Comparison of ENCODE assay signal across 13 cellular contexts in genomic region chr2:157789933-157790511, GRCh38.
DNase-seq lines count a peak whose midpoint lies in the region; ATAC-seq, FAIRE-seq and TF ChIP-seq lines count a peak whose summit lies in the region.
"Had no signal": no experiment of that assay in that cellular context is flagged by ENCODE, and none has a peak within 500 bp of the region (broad histone marks: within the 10 kb centered on the region; RNA-seq: fewer than 3 reads in every experiment).

No MANE protein-coding gene starts in this region.

- no TSS peak for BruUV-seq in GM12878 (replicated peaks; lab: Mats Ljungman, UMichigan)

- peak overlapping the region; percentile 13 for H3K27ac Mint-ChIP-seq in T-helper 1 cell treated with Interleukin-12 subunit alpha and Interleukin-12 subunit beta and Interleukin-4 antibody, amounts not matched to agents 30 μg/mL and 1 μg/mL, for 36 hours

- H3K4me1 ChIP-seq in GM12878 (ENCODE audit: control insufficient read depth, insufficient read depth, low read length) (no peaks in the 10 kb centered on the region), lung (ENCODE audit: control insufficient read depth in 2 of 2, insufficient read depth in 2 of 2, low read length in 2 of 2) (peaks cover 12 to 48% of the 10 kb centered on the region in 2 donors), subcutaneous abdominal adipose tissue (ENCODE audit: control insufficient read depth in 5 of 5, insufficient read depth in 5 of 5, low read length in 5 of 5) (peaks cover 4 to 30% (median 20%) of the 10 kb centered on the region in 5 donors), SK-N-SH (ENCODE audit: control insufficient read depth in 1 of 2, insufficient read depth in 2 of 2, low read depth in 1 of 2, low read length in 1 of 2) (peaks cover 12 to 13% of the 10 kb centered on the region in 2 experiments; a peak in 3 of 4 replicates)

- DNase-seq in T-helper 1 cell, result no peak
- DNase-seq in GM12878 (ENCODE audit: low read depth, low spot score), result no peak
- peak; percentile 29 for DNase-seq in lung (ENCODE audit: low spot score)
- DNase-seq in activated CD4-positive, CD25-positive, alpha-beta regulatory T cell (lab: John Stamatoyannopoulos, UW), result no peak
- no peak for DNase-seq in SK-N-SH
- DNase-seq: ACHN, cortex of kidney, GM23248, SIG-M5 had no signal

- no peaks in the 10 kb centered on the region; a peak in 1 of 4 replicates for H3K27me3 ChIP-seq in GM12878 (replicated peaks in 1 of 2; ENCODE audit: control insufficient read depth in 2 of 2, insufficient read depth in 2 of 2, low read length in 1 of 2)
- no peaks in the 10 kb centered on the region for H3K27me3 ChIP-seq in lung (ENCODE audit: control insufficient read depth, insufficient read depth)
- no peaks in the 10 kb centered on the region for H3K27me3 ChIP-seq in subcutaneous abdominal adipose tissue (ENCODE audit: control insufficient read depth in 5 of 5, insufficient read depth in 4 of 5, low read length in 5 of 5)
- no peaks in the 10 kb centered on the region for H3K27me3 ChIP-seq in SK-N-SH (ENCODE audit: insufficient read depth)

- RAD21 ChIA-PET in GM12878 (lab: Charles Lee; ENCODE audit: unreplicated experiment), result interaction anchor here (0.7 kb wide), 1 partner anchor 490 kb away, joined by 3 read pairs; no protein-coding TSS in a partner anchor

- H3K9me3 ChIP-seq in GM12878 (replicated peaks; ENCODE audit: control insufficient read depth, insufficient read depth, low read length) (no peaks in the 10 kb centered on the region), lung (ENCODE audit: control insufficient read depth in 2 of 2, insufficient read depth in 1 of 2, low read length in 1 of 2) (peaks cover 0 to 1% of the 10 kb centered on the region in 2 donors), subcutaneous abdominal adipose tissue (ENCODE audit: control insufficient read depth in 5 of 5, low read length in 5 of 5) (no peaks in the 10 kb centered on the region), SK-N-SH (no peaks in the 10 kb centered on the region)

- H3K4me2 ChIP-seq in GM12878 (ENCODE audit: control insufficient read depth, insufficient read depth), result no peak overlapping the region
- H3K4me2 ChIP-seq in SK-N-SH, result no peak overlapping the region
- H3K4me2 ChIP-seq: KMS-11 had no signal

- H3F3A ChIP-seq in SK-N-SH (replicated peaks; ENCODE audit: insufficient read depth), result peaks cover 9% of the 10 kb centered on the region

- H3K9me3 Mint-ChIP-seq in T-helper 1 cell treated with Interleukin-12 subunit alpha and Interleukin-12 subunit beta and Interleukin-4 antibody, amounts not matched to agents 30 μg/mL and 1 μg/mL, for 36 hours, result no peaks in the 10 kb centered on the region

- H3K36me3 Mint-ChIP-seq in T-helper 1 cell treated with Interleukin-12 subunit alpha and Interleukin-12 subunit beta and Interleukin-4 antibody, amounts not matched to agents 30 μg/mL and 1 μg/mL, for 36 hours (ENCODE audit: low read depth), result peaks cover 10% of the 10 kb centered on the region

- TF ChIP-seq EP300 in GM12878 (IDR thresholded peaks at IDR 0.05; ENCODE audit: borderline replicate concordance in 1 of 2, control insufficient read depth in 1 of 2, low read depth in 2 of 2, low read length in 2 of 2) (no peak), SK-N-SH (IDR thresholded peaks at IDR 0.05; ENCODE audit: borderline replicate concordance in 1 of 2, low read depth in 1 of 2, low read length in 1 of 2) (no peak)

- intact Hi-C loops in GM12878 (cut with micrococcal nuclease; ENCODE audit: unreplicated experiment), result no loop called here

- H2AFZ ChIP-seq in GM12878 (ENCODE audit: control insufficient read depth, low read depth, low read length) (no peak overlapping the region), SK-N-SH (ENCODE audit: low read depth) (no peak overlapping the region)
- H2AFZ ChIP-seq: GM23248 had no signal

- no peaks in the 10 kb centered on the region for H3K79me2 ChIP-seq in GM12878 (ENCODE audit: control insufficient read depth, insufficient read depth, low read length)
- H3K79me2 ChIP-seq in SK-N-SH (ENCODE audit: insufficient read depth), result peaks cover 6% of the 10 kb centered on the region; the same call in 1 of the 2 replicates

- TF ChIP-seq RAD21 in GM12878 (IDR thresholded peaks at IDR 0.05; ENCODE audit: insufficient read depth, low read depth, low read length) (no peak), SK-N-SH (IDR thresholded peaks at IDR 0.05; ENCODE audit: low read length) (no peak)

- no peak overlapping the region for H3K4me3 Mint-ChIP-seq in T-helper 1 cell treated with Interleukin-12 subunit alpha and Interleukin-12 subunit beta and Interleukin-4 antibody, amounts not matched to agents 30 μg/mL and 1 μg/mL, for 36 hours

- 26% methylated on average over 4 of the region's 4 CpGs for WGBS in GM12878 (ENCODE audit: insufficient coverage, insufficient replicate concordance, low lambda C conversion rate, missing lambda C conversion rate)
- 74 to 75% methylated on average over 4 of the region's 4 CpGs for WGBS in lung, 2 donors
- 79% methylated on average over 2 of the region's 4 CpGs for WGBS in SK-N-SH (ENCODE audit: low lambda C conversion rate)

- in situ Hi-C loops in GM12878 (cut with MboI), result no loop called here

- H3K27me3 Mint-ChIP-seq in T-helper 1 cell treated with Interleukin-12 subunit alpha and Interleukin-12 subunit beta and Interleukin-4 antibody, amounts not matched to agents 30 μg/mL and 1 μg/mL, for 36 hours (ENCODE audit: low read depth), result no peaks in the 10 kb centered on the region

- H3K4me3 ChIP-seq in GM12878, result no peak overlapping the region
- no peak overlapping the region for H3K4me3 ChIP-seq in lung
- H3K4me3 ChIP-seq in subcutaneous abdominal adipose tissue (ENCODE audit: low read depth in 1 of 5, low read length in 5 of 5), result no peak overlapping the region
- H3K4me3 ChIP-seq in SK-N-SH (ENCODE audit: low read depth in 2 of 2, low read length in 1 of 2), result no peak overlapping the region
- H3K4me3 ChIP-seq: GM23248 had no signal

- ATAC-seq in GM12878 (peak; percentile 40), lung (ENCODE audit: insufficient read depth, low FRiP score) (no peak), GM18520 (IDR thresholded peaks at IDR 0.05; ENCODE audit: unreplicated experiment) (no peak)

- no peak for TF ChIP-seq CTCF in GM12878 (IDR thresholded peaks at IDR 0.05 in 2 of 3, conservative IDR thresholded peaks at IDR 0.05 in 1 of 3; ENCODE audit: control insufficient read depth in 2 of 3, extremely low read depth in 1 of 3, insufficient read depth in 1 of 3, low read depth in 3 of 3, low read length in 3 of 3)
- TF ChIP-seq CTCF in lung (IDR thresholded peaks at IDR 0.05; ENCODE audit: control extremely low read depth, extremely low read depth), result no peak
- TF ChIP-seq CTCF in SK-N-SH (IDR thresholded peaks at IDR 0.05), result no peak

- H3K36me3 ChIP-seq in GM12878 (ENCODE audit: control insufficient read depth in 2 of 2, insufficient read depth in 2 of 2, low read length in 1 of 2), result no peaks in the 10 kb centered on the region
- no peaks in the 10 kb centered on the region for H3K36me3 ChIP-seq in lung (ENCODE audit: control insufficient read depth in 2 of 2, insufficient read depth in 2 of 2, low read length in 2 of 2)
- H3K36me3 ChIP-seq in subcutaneous abdominal adipose tissue (ENCODE audit: control insufficient read depth in 5 of 5, insufficient read depth in 5 of 5, low read length in 5 of 5), result peaks cover 0 to 2% (median 0%) of the 10 kb centered on the region in 5 donors
- peaks cover 3 to 16% of the 10 kb centered on the region in 2 experiments for H3K36me3 ChIP-seq in SK-N-SH (replicated peaks in 1 of 2; ENCODE audit: control insufficient read depth in 1 of 2, insufficient read depth in 2 of 2, low read length in 1 of 2)

- CTCF ChIA-PET in GM12878 (lab: Yijun Ruan, JAX) (no interaction called here), SK-N-SH (lab: Yijun Ruan, JAX) (interaction anchor here (0.8 to 2.2 kb wide), 2 partner anchors 12 to 86 kb away, joined by 3 to 9 read pairs; partner anchors contain the start of gene ACVR1)

- H4K20me1 ChIP-seq in GM12878 (ENCODE audit: control insufficient read depth, insufficient read depth), result no peaks in the 10 kb centered on the region
- H4K20me1 ChIP-seq in SK-N-SH (ENCODE audit: insufficient read depth), result no peaks in the 10 kb centered on the region

- H3K9me2 ChIP-seq in SK-N-SH, result no peaks in the 10 kb centered on the region

- H3K9ac ChIP-seq in GM12878 (ENCODE audit: control insufficient read depth, insufficient read depth, low read length), result no peak overlapping the region
- H3K9ac ChIP-seq in subcutaneous abdominal adipose tissue (ENCODE audit: low read length in 5 of 5), result no peak overlapping the region
- H3K9ac ChIP-seq in SK-N-SH, result no peak overlapping the region
- H3K9ac ChIP-seq: GM23248, KMS-11 had no signal

- no peak for TF ChIP-seq POLR2A in GM12878 (IDR thresholded peaks at IDR 0.05; ENCODE audit: low read depth, low read length)

- H3K27ac ChIP-seq in GM12878 (ENCODE audit: control insufficient read depth, insufficient read depth) (no peak overlapping the region), lung (ENCODE audit: low read depth in 1 of 2, low read length in 1 of 2) (peak overlapping the region in 1 of 2 donors; percentile 63), subcutaneous abdominal adipose tissue (ENCODE audit: low read depth, low read length) (peak overlapping the region; percentile 47), SK-N-SH (ENCODE audit: low read depth in 2 of 2, low read length in 1 of 2) (no peak overlapping the region)
- H3K27ac ChIP-seq: GM23248, KMS-11 had no signal

- SMC1A ChIA-PET in GM12878 (lab: Charles Lee; ENCODE audit: uncharacterized antibody, unreplicated experiment), result no interaction called here

- FAIRE-seq in GM12878 (lab: Jason Lieb, UNC), result no peak

- H3K4me1 Mint-ChIP-seq in T-helper 1 cell treated with Interleukin-12 subunit alpha and Interleukin-12 subunit beta and Interleukin-4 antibody, amounts not matched to agents 30 μg/mL and 1 μg/mL, for 36 hours (ENCODE audit: low read depth), result peaks cover 15% of the 10 kb centered on the region

- POLR2A ChIA-PET in GM12878 (lab: Charles Lee), result no interaction called here
- POLR2A ChIA-PET in SK-N-SH (lab: Yijun Ruan, JAX), result no interaction called here

TF ChIP-seq in GM12878, 131 proteins besides CTCF, POLR2A, EP300 and RAD21:
- TF ChIP-seq EZH2 (IDR thresholded peaks at IDR 0.05; ENCODE audit: borderline replicate concordance, control insufficient read depth, low read depth, low read length), result no peak
- TF ChIP-seq SMAD5 (IDR thresholded peaks at IDR 0.05; ENCODE audit: low read depth), result no peak

TF ChIP-seq in SK-N-SH, 30 proteins besides CTCF, POLR2A, EP300 and RAD21 (continues in another document):
- TF ChIP-seq TCF12 (IDR thresholded peaks at IDR 0.05), result no peak
- no peak for TF ChIP-seq USF1 (IDR thresholded peaks at IDR 0.05; ENCODE audit: borderline replicate concordance, low read depth)
- TF ChIP-seq GATA2 (CRISPR knock-in tag; IDR thresholded peaks at IDR 0.05), result no peak
- TF ChIP-seq MXI1 (IDR thresholded peaks at IDR 0.05; ENCODE audit: low read depth, low read length), result no peak
- no peak for TF ChIP-seq TAF1 (IDR thresholded peaks at IDR 0.05; ENCODE audit: borderline replicate concordance, low read depth, low read length)
